Comparison of ENCODE assay signal across 14 cellular contexts in genomic region chr6:34318492-34319470, GRCh38.
DNase-seq lines count a peak whose midpoint lies in the region; ATAC-seq and TF ChIP-seq lines count a peak whose summit lies in the region.
"Had no signal": no experiment of that assay in that cellular context is flagged by ENCODE, and none has a peak within 500 bp of the region (broad histone marks: within the 10 kb centered on the region; RNA-seq: fewer than 3 reads in every experiment).

No MANE protein-coding gene starts in this region.

- H3K4me1 Mint-ChIP-seq in activated T-cell treated with anti-CD3 and anti-CD28 coated beads, Interleukin-2, amount 50 U/mL, for 24 hours (ENCODE audit: low read depth), result peaks cover 54% of the 10 kb centered on the region
- H3K4me1 Mint-ChIP-seq in activated naive CD8-positive, alpha-beta T cell treated with anti-CD3 and anti-CD28 coated beads for 36 hours, result peaks cover 48% of the 10 kb centered on the region
- peaks cover 54% of the 10 kb centered on the region for H3K4me1 Mint-ChIP-seq in mesothelial cell of epicardium

- TF ChIP-seq CTCF in mesothelial cell of epicardium (IDR thresholded peaks at IDR 0.05; ENCODE audit: unreplicated experiment) (no peak), tibial nerve (IDR thresholded peaks at IDR 0.05) (no peak)

- no peaks in the 10 kb centered on the region for H3K27me3 ChIP-seq in tibial nerve

- 53 to 71% methylated on average over 4 of the region's 4 CpGs for WGBS in tibial nerve, 2 donors

- peak overlapping the region in 3 of 4 donors; percentile 27 to 47 (median 46) for H3K27ac ChIP-seq in tibial nerve
- H3K27ac ChIP-seq: A549 had no signal

- no peak for TF ChIP-seq POLR2A in tibial nerve (IDR thresholded peaks at IDR 0.05)

- no peak overlapping the region for H3K4me3 Mint-ChIP-seq in activated T-cell treated with anti-CD3 and anti-CD28 coated beads, Interleukin-2, amount 50 U/mL, for 24 hours
- no peak overlapping the region for H3K4me3 Mint-ChIP-seq in activated naive CD8-positive, alpha-beta T cell treated with anti-CD3 and anti-CD28 coated beads for 36 hours
- no peak overlapping the region for H3K4me3 Mint-ChIP-seq in mesothelial cell of epicardium
- H3K4me3 Mint-ChIP-seq: T-helper 2 cell treated with Interferon-gamma antibody and Interleukin-4, amounts not matched to agents 5 μg/mL and 100 μg/mL, for 36 hours had no signal

- ATAC-seq in HG02840 (IDR thresholded peaks at IDR 0.05; ENCODE audit: low FRiP score, unreplicated experiment), result no peak
- ATAC-seq: A549, PC-3 had no signal

- no peaks in the 10 kb centered on the region for H3K9me3 ChIP-seq in tibial nerve
- H3K9me3 ChIP-seq: A549 had no signal

- DNase-seq in activated T-cell treated with anti-CD3 and anti-CD28 coated beads, Interleukin-2, amount 50 U/mL, for 24 hours, result no peak
- DNase-seq in activated T-cell treated with anti-CD3 and anti-CD28 coated beads, Interleukin-2, amount 50 U/mL, for 48 hours, result no peak
- DNase-seq in activated naive CD8-positive, alpha-beta T cell treated with anti-CD3 and anti-CD28 coated beads for 36 hours, result no peak
- no peak for DNase-seq in mesothelial cell of epicardium (ENCODE audit: low spot score in 2 of 2, unreplicated experiment in 2 of 2)
- DNase-seq in tibial nerve (ENCODE audit: low spot score in 2 of 2), result no peak
- no peak for DNase-seq in C1 segment of cervical spinal cord (lab: John Stamatoyannopoulos, UW)
- no peak for DNase-seq in NCI-H524 (lab: John Stamatoyannopoulos, UW)
- DNase-seq: DND-41; effector memory CD4-positive, alpha-beta T cell; stimulated activated CD4-positive, alpha-beta T cell treated with anti-CD3 and anti-CD28 coated beads, Interleukin-4, amount 100 ng/mL, for 1 hour had no signal

- H3K27me3 Mint-ChIP-seq in activated T-cell treated with anti-CD3 and anti-CD28 coated beads, Interleukin-2, amount 50 U/mL, for 24 hours, result no peaks in the 10 kb centered on the region
- H3K27me3 Mint-ChIP-seq in activated naive CD8-positive, alpha-beta T cell treated with anti-CD3 and anti-CD28 coated beads for 36 hours, result no peaks in the 10 kb centered on the region
- no peaks in the 10 kb centered on the region for H3K27me3 Mint-ChIP-seq in mesothelial cell of epicardium (ENCODE audit: low read depth)

- TF ChIP-seq EP300 in tibial nerve (IDR thresholded peaks at IDR 0.05), result no peak

- peaks cover 14% of the 10 kb centered on the region for H3K36me3 Mint-ChIP-seq in activated T-cell treated with anti-CD3 and anti-CD28 coated beads, Interleukin-2, amount 50 U/mL, for 24 hours (ENCODE audit: low read depth)
- peaks cover 12% of the 10 kb centered on the region for H3K36me3 Mint-ChIP-seq in activated naive CD8-positive, alpha-beta T cell treated with anti-CD3 and anti-CD28 coated beads for 36 hours
- peaks cover 10% of the 10 kb centered on the region for H3K36me3 Mint-ChIP-seq in mesothelial cell of epicardium

- H3K36me3 ChIP-seq in tibial nerve, result no peaks in the 10 kb centered on the region

- H3K9me3 Mint-ChIP-seq in activated T-cell treated with anti-CD3 and anti-CD28 coated beads, Interleukin-2, amount 50 U/mL, for 24 hours, result no peaks in the 10 kb centered on the region
- H3K9me3 Mint-ChIP-seq in activated naive CD8-positive, alpha-beta T cell treated with anti-CD3 and anti-CD28 coated beads for 36 hours, result no peaks in the 10 kb centered on the region
- H3K9me3 Mint-ChIP-seq in mesothelial cell of epicardium, result peaks cover 4% of the 10 kb centered on the region
- H3K9me3 Mint-ChIP-seq: T-helper 2 cell treated with Interferon-gamma antibody and Interleukin-4, amounts not matched to agents 5 μg/mL and 100 μg/mL, for 36 hours had no signal

- peak overlapping the region; percentile 27 for H3K27ac Mint-ChIP-seq in activated T-cell treated with anti-CD3 and anti-CD28 coated beads, Interleukin-2, amount 50 U/mL, for 24 hours
- peak overlapping the region; percentile 54 for H3K27ac Mint-ChIP-seq in activated naive CD8-positive, alpha-beta T cell treated with anti-CD3 and anti-CD28 coated beads for 36 hours
- H3K27ac Mint-ChIP-seq in mesothelial cell of epicardium, result peak overlapping the region; percentile 97
- H3K27ac Mint-ChIP-seq: T-helper 2 cell treated with Interferon-gamma antibody and Interleukin-4, amounts not matched to agents 5 μg/mL and 100 μg/mL, for 36 hours had no signal

- no peak overlapping the region for H3K4me3 ChIP-seq in tibial nerve
- H3K4me3 ChIP-seq: A549 had no signal

- H3K4me1 ChIP-seq in tibial nerve, result peaks cover 0 to 55% (median 27%) of the 10 kb centered on the region in 4 donors
- H3K4me1 ChIP-seq: A549 had no signal

Comparison
In these comparisons a context has a peak if more than half of its experiments do, and no peak if none do; other contexts are left out.
1. H3K27ac Mint-ChIP-seq: peak in every context shown above with its lines; median percentile 97 in mesothelial cell of epicardium; 54 in activated naive CD8-positive, alpha-beta T cell treated with anti-CD3 and anti-CD28 coated beads for 36 hours; 27 in activated T-cell treated with anti-CD3 and anti-CD28 coated beads, Interleukin-2, amount 50 U/mL, for 24 hours.